8 cellular contexts compared by ENCODE assay signal in genomic region chr20:49188101-49188784, GRCh38. TPM values are rescaled to one million over a fixed set of nuclear protein-coding genes. Genes with fewer than 3 reads are reported as not detected.
DNase-seq lines count a peak whose midpoint lies in the region; ATAC-seq and TF ChIP-seq lines count a peak whose summit lies in the region.

Gene STAU1, minus strand, starts transcription at chr20:49188334. Its CDS starts 22,133 bp downstream, at chr20:49166201.

- DNase-seq in AG10803 (ENCODE audit: low read depth) (peak; percentile 96), NCI-H460 (ENCODE audit: extremely low read depth, low read depth) (peak; percentile 94), cerebellar cortex (ENCODE audit: low spot score) (peak; percentile 96), islet precursor cell (peak; percentile 98)
- DNase-seq in activated CD4-positive, CD25-positive, alpha-beta regulatory T cell treated with anti-CD3 and anti-CD28 coated beads, Interleukin-2, amount 50 U/mL, for 72 hours: peak; percentile 91
- peak; percentile 91 for DNase-seq in stimulated activated CD4-positive, alpha-beta T cell treated with anti-CD3 and anti-CD28 coated beads, Interleukin-12 subunit alpha, Interleukin-12 subunit beta, amount 100 ng/mL, for 4 hours

- ATAC-seq in GM19043 (IDR thresholded peaks at IDR 0.05; ENCODE audit: low read depth, unreplicated experiment) (peak; percentile 81), HG03378 (IDR thresholded peaks at IDR 0.05; ENCODE audit: unreplicated experiment) (peak; percentile 72)

- TF ChIP-seq CTCF in AG10803 (conservative IDR thresholded peaks at IDR 0.05; ENCODE audit: low read length): no peak

- peak within 1 kb of the TSS; percentile 80 for H3K4me3 ChIP-seq in AG10803 (ENCODE audit: low read length)

RNA-seq across cellular contexts. Expression of gene STAU1, which starts in this region (rescaled TPM):
- total RNA-seq in NCI-H460 (2014; rRNA removed; shearing (Covaris generic)): 61.4 and 67.2 TPM in 2 replicates
- 32.3 and 40.3 TPM in 2 replicates for polyA plus RNA-seq in NCI-H460 (2014; cell fraction: nucleus; rRNA removed)

Comparison
In these comparisons a context has a peak if more than half of its experiments do, and no peak if none do; other contexts are left out.
1. Peak in every context shown above with its lines: DNase-seq, ATAC-seq and H3K4me3 ChIP-seq.